In the genomic region with DNA sequence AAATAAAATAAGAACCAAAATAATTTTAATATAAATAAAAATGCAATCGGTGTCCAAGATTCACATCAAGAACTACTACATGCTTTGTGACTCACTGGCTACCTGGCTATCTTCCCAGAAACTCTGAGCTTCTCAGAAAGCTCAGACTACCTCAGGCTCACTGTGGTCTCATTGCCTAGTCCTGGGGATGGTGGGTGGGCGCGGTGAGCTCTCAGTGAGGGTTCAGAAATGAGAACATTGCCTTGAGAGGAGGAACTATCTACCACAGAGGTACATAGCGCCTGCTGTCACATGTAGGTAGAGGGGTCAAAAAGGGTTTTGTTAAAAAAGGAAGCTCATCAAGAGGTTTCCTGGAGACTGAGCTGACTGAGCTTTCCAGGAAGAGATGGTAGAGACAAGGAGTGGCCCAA, we compare ENCODE assay signal across 12 cellular contexts.
DNase-seq lines count a peak whose midpoint lies in the region; ATAC-seq and TF ChIP-seq lines count a peak whose summit lies in the region.
"Had no signal": no experiment of that assay in that cellular context is flagged by ENCODE, and none has a peak within 500 bp of the region (broad histone marks: within the 10 kb centered on the region; RNA-seq: fewer than 3 reads in every experiment).

No MANE protein-coding gene starts in this region.

- DNase-seq in activated CD4-positive, alpha-beta T cell treated with anti-CD3 and anti-CD28 coated beads, Interleukin-2, amount 10 ng/mL, durations not matched to agents 24 days and 14 days, result peak; percentile 60
- DNase-seq in activated CD4-positive, alpha-beta T cell treated with anti-CD3 and anti-CD28 coated beads for 36 hours, result no peak
- peak; percentile 8 for DNase-seq in NCI-H446 treated with DMSO at 0.1 percent for 48 hours (lab: John Stamatoyannopoulos, UW)
- DNase-seq in epithelial cell of esophagus (ENCODE audit: low read depth), result peak; percentile 82
- peak; percentile 74 for DNase-seq in osteoblast (ENCODE audit: insufficient read length, low spot score, missing footprints)
- DNase-seq in GM13977 (ENCODE audit: low spot score), result no peak
- no peak for DNase-seq in GM19240 (ENCODE audit: insufficient read length, low spot score)
- no peak for DNase-seq in stimulated activated effector memory CD8-positive, alpha-beta T cell treated with anti-CD3 and anti-CD28 coated beads, Interleukin-12 subunit alpha, Interleukin-12 subunit beta, amount 100 ng/mL, for 72 hours (ENCODE audit: low spot score in 2 of 2)
- DNase-seq: GDM1 had no signal

- peaks cover 8% of the 10 kb centered on the region for H3K27me3 Mint-ChIP-seq in activated CD4-positive, alpha-beta T cell treated with anti-CD3 and anti-CD28 coated beads, Interleukin-2, amount 10 ng/mL, durations not matched to agents 24 days and 14 days
- H3K27me3 Mint-ChIP-seq in activated CD4-positive, alpha-beta T cell treated with anti-CD3 and anti-CD28 coated beads for 36 hours, result peaks cover 4% of the 10 kb centered on the region

- H3K9me3 ChIP-seq in osteoblast (ENCODE audit: low read depth, low read length), result no peaks in the 10 kb centered on the region
- H3K9me3 ChIP-seq: A549, thoracic aorta had no signal

- no peaks in the 10 kb centered on the region for H3K9me3 Mint-ChIP-seq in activated CD4-positive, alpha-beta T cell treated with anti-CD3 and anti-CD28 coated beads, Interleukin-2, amount 10 ng/mL, durations not matched to agents 24 days and 14 days
- H3K9me3 Mint-ChIP-seq in activated CD4-positive, alpha-beta T cell treated with anti-CD3 and anti-CD28 coated beads for 36 hours (ENCODE audit: low read depth), result no peaks in the 10 kb centered on the region
- no peaks in the 10 kb centered on the region for H3K9me3 Mint-ChIP-seq in stimulated activated effector memory CD8-positive, alpha-beta T cell treated with anti-CD3 and anti-CD28 coated beads, Interleukin-12 subunit alpha, Interleukin-12 subunit beta, amount 100 ng/mL, for 72 hours
- H3K9me3 Mint-ChIP-seq: nephron had no signal

- no peaks in the 10 kb centered on the region for H3K79me2 ChIP-seq in osteoblast (ENCODE audit: insufficient read depth, low read length)

- no peak overlapping the region for H3K4me3 Mint-ChIP-seq in activated CD4-positive, alpha-beta T cell treated with anti-CD3 and anti-CD28 coated beads, Interleukin-2, amount 10 ng/mL, durations not matched to agents 24 days and 14 days
- no peak overlapping the region for H3K4me3 Mint-ChIP-seq in activated CD4-positive, alpha-beta T cell treated with anti-CD3 and anti-CD28 coated beads for 36 hours
- no peak overlapping the region for H3K4me3 Mint-ChIP-seq in stimulated activated effector memory CD8-positive, alpha-beta T cell treated with anti-CD3 and anti-CD28 coated beads, Interleukin-12 subunit alpha, Interleukin-12 subunit beta, amount 100 ng/mL, for 72 hours
- H3K4me3 Mint-ChIP-seq: nephron had no signal

- H3K4me1 Mint-ChIP-seq in activated CD4-positive, alpha-beta T cell treated with anti-CD3 and anti-CD28 coated beads, Interleukin-2, amount 10 ng/mL, durations not matched to agents 24 days and 14 days, result peaks cover 6% of the 10 kb centered on the region
- H3K4me1 Mint-ChIP-seq in activated CD4-positive, alpha-beta T cell treated with anti-CD3 and anti-CD28 coated beads for 36 hours, result no peaks in the 10 kb centered on the region
- no peaks in the 10 kb centered on the region for H3K4me1 Mint-ChIP-seq in stimulated activated effector memory CD8-positive, alpha-beta T cell treated with anti-CD3 and anti-CD28 coated beads, Interleukin-12 subunit alpha, Interleukin-12 subunit beta, amount 100 ng/mL, for 72 hours
- H3K4me1 Mint-ChIP-seq: nephron had no signal

- no peak for ATAC-seq in activated CD4-positive, alpha-beta T cell treated with anti-CD3 and anti-CD28 coated beads for 36 hours
- ATAC-seq in stimulated activated effector memory CD8-positive, alpha-beta T cell treated with anti-CD3 and anti-CD28 coated beads, Interleukin-12 subunit alpha, Interleukin-12 subunit beta, amount 100 ng/mL, for 72 hours, result no peak
- ATAC-seq: A549 had no signal

- no peaks in the 10 kb centered on the region for H3K36me3 Mint-ChIP-seq in activated CD4-positive, alpha-beta T cell treated with anti-CD3 and anti-CD28 coated beads, Interleukin-2, amount 10 ng/mL, durations not matched to agents 24 days and 14 days (ENCODE audit: low read depth)
- H3K36me3 Mint-ChIP-seq in activated CD4-positive, alpha-beta T cell treated with anti-CD3 and anti-CD28 coated beads for 36 hours (ENCODE audit: low read depth), result no peaks in the 10 kb centered on the region
- no peaks in the 10 kb centered on the region for H3K36me3 Mint-ChIP-seq in stimulated activated effector memory CD8-positive, alpha-beta T cell treated with anti-CD3 and anti-CD28 coated beads, Interleukin-12 subunit alpha, Interleukin-12 subunit beta, amount 100 ng/mL, for 72 hours

- CTCF ChIA-PET in activated CD4-positive, alpha-beta T cell treated with anti-CD3 and anti-CD28 coated beads for 36 hours (lab: Charles Lee), result no interaction called here

- H2AFZ ChIP-seq in osteoblast (ENCODE audit: low read length), result no peak overlapping the region

- no peak overlapping the region for H3K27ac Mint-ChIP-seq in activated CD4-positive, alpha-beta T cell treated with anti-CD3 and anti-CD28 coated beads, Interleukin-2, amount 10 ng/mL, durations not matched to agents 24 days and 14 days
- no peak overlapping the region for H3K27ac Mint-ChIP-seq in activated CD4-positive, alpha-beta T cell treated with anti-CD3 and anti-CD28 coated beads for 36 hours
- no peak overlapping the region for H3K27ac Mint-ChIP-seq in stimulated activated effector memory CD8-positive, alpha-beta T cell treated with anti-CD3 and anti-CD28 coated beads, Interleukin-12 subunit alpha, Interleukin-12 subunit beta, amount 100 ng/mL, for 72 hours
- H3K27ac Mint-ChIP-seq: nephron had no signal

- no peaks in the 10 kb centered on the region for H3K4me1 ChIP-seq in osteoblast (ENCODE audit: insufficient read depth, low read length)
- H3K4me1 ChIP-seq: A549 had no signal

- H3K27ac ChIP-seq in osteoblast (ENCODE audit: low read depth, low read length), result no peak overlapping the region
- H3K27ac ChIP-seq: A549, thoracic aorta had no signal

- no peak overlapping the region for H3K4me2 ChIP-seq in osteoblast (ENCODE audit: insufficient read depth, low read length)
- H3K4me2 ChIP-seq: A549 had no signal

- peaks cover 16% of the 10 kb centered on the region for H3K27me3 ChIP-seq in osteoblast (ENCODE audit: insufficient read depth, low read length)

- no peak for TF ChIP-seq CTCF in epithelial cell of esophagus (IDR thresholded peaks at IDR 0.05; ENCODE audit: insufficient read depth, low read depth, low read length, missing control alignments)
- no peak for TF ChIP-seq CTCF in osteoblast (IDR thresholded peaks at IDR 0.05; ENCODE audit: extremely low read depth, low read depth, low read length)
- no peak for TF ChIP-seq CTCF in GM13977 (IDR thresholded peaks at IDR 0.05; ENCODE audit: extremely low read depth, insufficient read depth, missing control alignments)

- intact Hi-C loops in activated CD4-positive, alpha-beta T cell treated with anti-CD3 and anti-CD28 coated beads, Interleukin-2, amount 10 ng/mL, durations not matched to agents 24 days and 14 days (cut with micrococcal nuclease), result no loop called here
- intact Hi-C loops in activated CD4-positive, alpha-beta T cell treated with anti-CD3 and anti-CD28 coated beads for 36 hours (cut with DNase I, micrococcal nuclease), result no loop called here

- H3K4me3 ChIP-seq in epithelial cell of esophagus (ENCODE audit: low read length), result no peak overlapping the region
- no peak overlapping the region for H3K4me3 ChIP-seq in osteoblast (ENCODE audit: insufficient read depth, low read length)
- H3K4me3 ChIP-seq: A549, thoracic aorta had no signal

- no peaks in the 10 kb centered on the region for H3K36me3 ChIP-seq in osteoblast (ENCODE audit: insufficient read depth, low read length)
- H3K36me3 ChIP-seq: thoracic aorta had no signal

- POLR2A ChIA-PET in activated CD4-positive, alpha-beta T cell treated with anti-CD3 and anti-CD28 coated beads for 36 hours (lab: Charles Lee), result no interaction called here

- no peaks in the 10 kb centered on the region for H4K20me1 ChIP-seq in osteoblast (ENCODE audit: insufficient read depth, low read length)

- in situ Hi-C loops in GM13977 (cut with MboI; ENCODE audit: low pct_unique_long_range_greater_than_20kb, low sequenced_read_pairs, unreplicated experiment), result no loop called here

Comparison
In these comparisons a context has a peak if more than half of its experiments do, and no peak if none do; other contexts are left out.
1. DNase-seq: peak in activated CD4-positive, alpha-beta T cell treated with anti-CD3 and anti-CD28 coated beads, Interleukin-2, amount 10 ng/mL, durations not matched to agents 24 days and 14 days (single experiment), NCI-H446 treated with DMSO at 0.1 percent for 48 hours (single experiment), epithelial cell of esophagus (single experiment) and osteoblast (single experiment); none in activated CD4-positive, alpha-beta T cell treated with anti-CD3 and anti-CD28 coated beads for 36 hours (single experiment), GM13977 (single experiment), GM19240 (single experiment) and stimulated activated effector memory CD8-positive, alpha-beta T cell treated with anti-CD3 and anti-CD28 coated beads, Interleukin-12 subunit alpha, Interleukin-12 subunit beta, amount 100 ng/mL, for 72 hours (0 of 2).